Comparison of ENCODE assay signal across 30 cellular contexts in the genomic region with DNA sequence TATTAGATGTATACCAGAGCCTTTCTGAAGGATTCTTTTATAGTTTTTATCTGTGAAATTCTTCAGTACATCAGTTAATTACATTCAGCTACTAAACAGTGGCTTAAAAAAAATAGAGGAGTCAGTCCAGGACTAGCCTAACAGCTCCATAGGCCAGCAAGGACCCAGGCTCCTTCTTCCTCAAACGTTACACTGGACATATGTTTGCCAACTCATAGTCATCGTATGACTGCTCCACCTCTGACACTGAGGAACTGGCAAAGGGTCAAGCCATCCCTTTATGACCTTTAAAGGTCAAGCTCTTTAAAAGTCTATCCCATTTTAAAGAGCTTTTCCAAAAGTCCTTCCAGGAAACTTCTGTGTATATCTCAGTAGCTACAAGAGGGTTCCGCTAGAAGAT.
"Had no signal": no experiment of that assay in that cellular context is flagged by ENCODE, and none has a peak within 500 bp of the region (broad histone marks: within the 10 kb centered on the region; RNA-seq: fewer than 3 reads in every experiment).

No MANE protein-coding gene starts in this region.

- H3K4me3 ChIP-seq: lower lobe of right lung, right lobe of liver, smooth muscle cell, thoracic aorta, tibial nerve, upper lobe of left lung had no signal

- FAIRE-seq: colon, frontal cortex, urothelium cell line had no signal

- H3K27me3 ChIP-seq: right lobe of liver, tibial nerve, upper lobe of left lung had no signal

- H3K79me2 ChIP-seq: parathyroid adenoma had no signal

- H3K4me1 ChIP-seq: lower lobe of right lung, parathyroid adenoma, right lobe of liver, upper lobe of left lung had no signal

- H3K4me3 Mint-ChIP-seq: dendritic cell treated with granulocyte-macrophage colony-stimulating factor and Interleukin-4, amounts not matched to agents 40 ng/mL and 50 ng/mL, for 4 days; endodermal cell; immature natural killer cell; naive B cell; natural killer cell treated with Interleukin-12 subunit alpha and Interleukin-12 subunit beta and Interleukin-15 and Interleukin-18, amount 100 ng/mL, for 72 hours; neural crest cell; stimulated activated effector memory CD8-positive, alpha-beta T cell treated with anti-CD3 and anti-CD28 coated beads, Interleukin-12 subunit alpha, Interleukin-12 subunit beta, amount 100 ng/mL, for 72 hours had no signal

- H3K27me3 Mint-ChIP-seq: dendritic cell treated with granulocyte-macrophage colony-stimulating factor and Interleukin-4, amounts not matched to agents 40 ng/mL and 50 ng/mL, for 4 days; naive B cell; natural killer cell treated with Interleukin-12 subunit alpha and Interleukin-12 subunit beta and Interleukin-15 and Interleukin-18, amount 100 ng/mL, for 72 hours; progenitor cell of endocrine pancreas had no signal

- H3K9me3 Mint-ChIP-seq: dendritic cell treated with granulocyte-macrophage colony-stimulating factor and Interleukin-4, amounts not matched to agents 40 ng/mL and 50 ng/mL, for 4 days; endodermal cell; naive B cell; natural killer cell treated with Interleukin-12 subunit alpha and Interleukin-12 subunit beta and Interleukin-15 and Interleukin-18, amount 100 ng/mL, for 72 hours; neural crest cell; stimulated activated effector memory CD8-positive, alpha-beta T cell treated with anti-CD3 and anti-CD28 coated beads, Interleukin-12 subunit alpha, Interleukin-12 subunit beta, amount 100 ng/mL, for 72 hours had no signal

- ATAC-seq: esophagus mucosa; left ventricle myocardium superior; lower lobe of right lung; natural killer cell treated with Interleukin-12 subunit alpha and Interleukin-12 subunit beta and Interleukin-15 and Interleukin-18, amount 100 ng/mL, for 72 hours; right lobe of liver; stimulated activated effector memory CD8-positive, alpha-beta T cell treated with anti-CD3 and anti-CD28 coated beads, Interleukin-12 subunit alpha, Interleukin-12 subunit beta, amount 100 ng/mL, for 72 hours; stimulated activated naive CD8-positive, alpha-beta T cell treated with anti-CD3 and anti-CD28 coated beads, Interleukin-15, Interleukin-2, amounts not matched to agents 100 U/mL and 50 U/mL, for 24 hours had no signal

- H3K27ac ChIP-seq: epithelial cell of prostate, lower lobe of right lung, parathyroid adenoma, right lobe of liver, thoracic aorta, tibial nerve, upper lobe of left lung had no signal

- H2AFZ ChIP-seq: parathyroid adenoma had no signal

- H3K9ac ChIP-seq: parathyroid adenoma had no signal

- H3K27ac Mint-ChIP-seq: dendritic cell treated with granulocyte-macrophage colony-stimulating factor and Interleukin-4, amounts not matched to agents 40 ng/mL and 50 ng/mL, for 4 days; natural killer cell treated with Interleukin-12 subunit alpha and Interleukin-12 subunit beta and Interleukin-15 and Interleukin-18, amount 100 ng/mL, for 72 hours; progenitor cell of endocrine pancreas; stimulated activated effector memory CD8-positive, alpha-beta T cell treated with anti-CD3 and anti-CD28 coated beads, Interleukin-12 subunit alpha, Interleukin-12 subunit beta, amount 100 ng/mL, for 72 hours had no signal

- H3K4me2 ChIP-seq: smooth muscle cell had no signal

- H3K9me3 ChIP-seq: lower lobe of right lung, right lobe of liver, thoracic aorta, tibial nerve, upper lobe of left lung had no signal

- H3K4me1 Mint-ChIP-seq: endodermal cell; immature natural killer cell; stimulated activated effector memory CD8-positive, alpha-beta T cell treated with anti-CD3 and anti-CD28 coated beads, Interleukin-12 subunit alpha, Interleukin-12 subunit beta, amount 100 ng/mL, for 72 hours had no signal

- DNase-seq: cerebellar nuclear complex; effector CD8-positive, alpha-beta T cell; endodermal cell; hypothalamus; immature natural killer cell; islet precursor cell; kidney glomerular epithelial cell; left ventricle myocardium superior; lower lobe of right lung; naive B cell; right lobe of liver; stimulated activated CD4-positive, alpha-beta T cell treated with anti-CD3 and anti-CD28 coated beads, Interleukin-12 subunit alpha, Interleukin-12 subunit beta, amount 100 ng/mL, for 4 hours; stimulated activated CD4-positive, alpha-beta T cell treated with anti-CD3 and anti-CD28 coated beads, Interleukin-1b, Interleukin-23, amount 100 ng/mL, for 48 hours; stimulated activated CD4-positive, alpha-beta T cell treated with anti-CD3 and anti-CD28 coated beads, Interleukin-4, amount 100 ng/mL, for 24 hours; stimulated activated naive CD8-positive, alpha-beta T cell treated with anti-CD3 and anti-CD28 coated beads, Interleukin-15, Interleukin-2, amounts not matched to agents 100 U/mL and 50 U/mL, for 24 hours; upper lobe of left lung had no signal
